8 cellular contexts compared by ENCODE assay signal in the genomic region with DNA sequence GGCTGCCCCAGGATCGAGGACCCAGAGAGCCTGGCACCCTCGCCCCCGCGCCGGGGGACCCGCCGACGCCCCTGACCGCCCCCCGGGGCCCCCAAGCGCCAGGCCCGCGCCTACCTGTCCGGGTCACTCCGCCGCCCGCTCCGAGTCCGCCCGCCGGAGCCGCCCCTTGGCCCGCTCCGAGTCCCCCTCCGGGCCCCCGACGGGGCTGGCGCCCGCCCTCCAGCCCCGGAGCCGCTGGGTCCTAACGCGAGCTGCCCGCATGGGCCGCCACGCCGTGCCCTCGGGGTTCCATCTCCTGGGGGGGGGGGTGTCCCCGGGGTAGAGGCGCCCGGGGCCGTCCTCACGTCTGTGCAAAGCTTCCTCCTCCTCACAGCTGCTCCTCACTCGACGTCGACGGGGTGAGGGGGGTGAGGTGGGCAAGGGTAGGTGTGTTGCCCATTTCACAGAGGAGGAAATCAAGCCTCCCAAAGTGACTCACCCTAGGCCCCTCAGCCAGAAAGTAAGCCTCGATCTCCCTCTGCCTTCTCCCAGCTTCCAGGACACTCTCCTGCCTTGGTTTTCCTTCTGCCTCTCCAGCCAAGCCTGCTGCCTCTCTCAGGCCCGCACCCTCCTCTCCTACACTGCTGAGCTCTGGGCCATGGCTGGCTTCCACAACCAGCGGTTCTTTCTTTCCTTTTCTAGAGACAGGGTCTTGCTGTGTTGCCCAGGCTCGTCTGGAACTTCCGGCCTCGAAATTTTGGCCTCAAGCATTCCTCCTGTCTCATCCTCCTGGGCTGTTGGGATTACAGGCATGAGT. TPM values are rescaled to one million over a fixed set of nuclear protein-coding genes. Genes with fewer than 3 reads are reported as not detected.
A peak's percentile ranks its signal among the peaks of the same experiment; 100 is the strongest.
DNase-seq lines count a peak whose midpoint lies in the region; ATAC-seq lines count a peak whose summit lies in the region.

A gene with protein sequence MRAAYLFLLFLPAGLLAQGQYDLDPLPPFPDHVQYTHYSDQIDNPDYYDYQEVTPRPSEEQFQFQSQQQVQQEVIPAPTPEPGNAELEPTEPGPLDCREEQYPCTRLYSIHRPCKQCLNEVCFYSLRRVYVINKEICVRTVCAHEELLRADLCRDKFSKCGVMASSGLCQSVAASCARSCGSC (minus strand): TSS at position 148 of the 796 bp plus-strand sequence. CDS start 2,347 bp downstream, outside the sequence.

- H3K4me1 Mint-ChIP-seq in activated naive CD8-positive, alpha-beta T cell treated with anti-CD3 and anti-CD28 coated beads, Interleukin-2, amount 10 ng/mL, durations not matched to agents 7 days and 5 days = peaks cover 3% of the 10 kb centered on the region
- H3K4me1 Mint-ChIP-seq in stimulated activated naive CD8-positive, alpha-beta T cell treated with anti-CD3 and anti-CD28 coated beads, Interleukin-15, Interleukin-2, amounts not matched to agents 100 ng/mL and 50 ng/mL, for 24 hours (ENCODE audit: low read depth) = peaks cover 9% of the 10 kb centered on the region

- H3K27ac Mint-ChIP-seq in activated naive CD8-positive, alpha-beta T cell treated with anti-CD3 and anti-CD28 coated beads, Interleukin-2, amount 10 ng/mL, durations not matched to agents 7 days and 5 days = peak within 1 kb of the TSS; percentile 27
- peak within 1 kb of the TSS; percentile 36 for H3K27ac Mint-ChIP-seq in stimulated activated naive CD8-positive, alpha-beta T cell treated with anti-CD3 and anti-CD28 coated beads, Interleukin-15, Interleukin-2, amounts not matched to agents 100 ng/mL and 50 ng/mL, for 24 hours

- peaks cover under 1% of the 10 kb centered on the region for H3K36me3 ChIP-seq in iPS-18a (ENCODE audit: control insufficient read depth, low read depth, low read length)

- H3K9me3 Mint-ChIP-seq in activated naive CD8-positive, alpha-beta T cell treated with anti-CD3 and anti-CD28 coated beads, Interleukin-2, amount 10 ng/mL, durations not matched to agents 7 days and 5 days = no peaks in the 10 kb centered on the region
- H3K9me3 Mint-ChIP-seq in stimulated activated naive CD8-positive, alpha-beta T cell treated with anti-CD3 and anti-CD28 coated beads, Interleukin-15, Interleukin-2, amounts not matched to agents 100 ng/mL and 50 ng/mL, for 24 hours = no peaks in the 10 kb centered on the region

- H3K9me3 ChIP-seq in iPS-18a (ENCODE audit: control insufficient read depth, low read depth, low read length) = no peaks in the 10 kb centered on the region

- H3K9ac ChIP-seq in iPS-18a (ENCODE audit: low read length) = peak within 1 kb of the TSS; percentile 76

- H3K4me3 Mint-ChIP-seq in activated naive CD8-positive, alpha-beta T cell treated with anti-CD3 and anti-CD28 coated beads, Interleukin-2, amount 10 ng/mL, durations not matched to agents 7 days and 5 days = peak within 1 kb of the TSS; percentile 61
- peak within 1 kb of the TSS; percentile 52 for H3K4me3 Mint-ChIP-seq in stimulated activated naive CD8-positive, alpha-beta T cell treated with anti-CD3 and anti-CD28 coated beads, Interleukin-15, Interleukin-2, amounts not matched to agents 100 ng/mL and 50 ng/mL, for 24 hours

- no peaks in the 10 kb centered on the region for H3K36me3 Mint-ChIP-seq in activated naive CD8-positive, alpha-beta T cell treated with anti-CD3 and anti-CD28 coated beads, Interleukin-2, amount 10 ng/mL, durations not matched to agents 7 days and 5 days
- peaks cover 2% of the 10 kb centered on the region for H3K36me3 Mint-ChIP-seq in stimulated activated naive CD8-positive, alpha-beta T cell treated with anti-CD3 and anti-CD28 coated beads, Interleukin-15, Interleukin-2, amounts not matched to agents 100 ng/mL and 50 ng/mL, for 24 hours (ENCODE audit: low read depth)

- POLR2A ChIA-PET in activated naive CD8-positive, alpha-beta T cell treated with anti-CD3 and anti-CD28 coated beads, Interleukin-2, amount 10 ng/mL, durations not matched to agents 7 days and 5 days (lab: Charles Lee) = no interaction called here

- H3K4me1 ChIP-seq in iPS-18a (ENCODE audit: control insufficient read depth, low read depth, low read length) = peaks cover 5% of the 10 kb centered on the region

- H3K27me3 Mint-ChIP-seq in activated naive CD8-positive, alpha-beta T cell treated with anti-CD3 and anti-CD28 coated beads, Interleukin-2, amount 10 ng/mL, durations not matched to agents 7 days and 5 days = peaks cover 30% of the 10 kb centered on the region
- H3K27me3 Mint-ChIP-seq in stimulated activated naive CD8-positive, alpha-beta T cell treated with anti-CD3 and anti-CD28 coated beads, Interleukin-15, Interleukin-2, amounts not matched to agents 100 ng/mL and 50 ng/mL, for 24 hours = peaks cover 24% of the 10 kb centered on the region

- peak; percentile 25 for ATAC-seq in activated naive CD8-positive, alpha-beta T cell treated with anti-CD3 and anti-CD28 coated beads, Interleukin-2, amount 10 ng/mL, durations not matched to agents 7 days and 5 days (ENCODE audit: low read depth)
- no peak for ATAC-seq in HG02642 (IDR thresholded peaks at IDR 0.05; ENCODE audit: poor library complexity, unreplicated experiment)

- DNase-seq in NCI-H748 (lab: John Stamatoyannopoulos, UW; ENCODE audit: unreplicated experiment) (peak; percentile 33), NCI-H748 treated with DMSO at 0.1 percent for 48 hours (lab: John Stamatoyannopoulos, UW) (no peak), hypothalamus (lab: John Stamatoyannopoulos, UW) (no peak)
- DNase-seq in activated naive CD8-positive, alpha-beta T cell treated with anti-CD3 and anti-CD28 coated beads, Interleukin-2, amount 10 ng/mL, durations not matched to agents 7 days and 5 days = no peak
- no peak for DNase-seq in NK-92 treated with Interleukin-12 subunit alpha and Interleukin-12 subunit beta, amount 100 ng/mL, for 24 hours (lab: John Stamatoyannopoulos, UW)

- peaks cover 5% of the 10 kb centered on the region for H3K27me3 ChIP-seq in iPS-18a (ENCODE audit: control insufficient read depth, insufficient read depth, low read length)

- no peak within 1 kb of the TSS for H3K27ac ChIP-seq in iPS-18a (ENCODE audit: low read length)

- peak within 1 kb of the TSS; percentile 85 for H3K4me3 ChIP-seq in iPS-18a (ENCODE audit: low read length)

RNA-seq across cellular contexts. Expression of the gene that starts here (rescaled TPM):
- not detected for total RNA-seq in activated naive CD8-positive, alpha-beta T cell treated with anti-CD3 and anti-CD28 coated beads, Interleukin-2, amount 10 ng/mL, durations not matched to agents 7 days and 5 days

Comparison
In these comparisons a context has a peak if more than half of its experiments do, and no peak if none do; other contexts are left out.
1. Peak in ATAC-seq in activated naive CD8-positive, alpha-beta T cell treated with anti-CD3 and anti-CD28 coated beads, Interleukin-2, amount 10 ng/mL, durations not matched to agents 7 days and 5 days; RNA of the gene not detected or under 1 TPM.